ENCODE assay signal across 1 cellular context in genomic region chr18:9069482-9070059, GRCh38.
TF ChIP-seq lines count a peak whose summit lies in the region.

No MANE protein-coding gene starts in this region.

TF ChIP-seq in K562, 482 proteins besides CTCF, POLR2A, EP300 and RAD21:
- TF ChIP-seq ELK3 (CRISPR knock-in tag; IDR thresholded peaks at IDR 0.05), result no peak
- peak; percentile 33; the same call in 1 of the 2 replicates for TF ChIP-seq SPI1 (IDR thresholded peaks at IDR 0.05; ENCODE audit: borderline replicate concordance, low read depth, low read length)
